ENCODE assay signal across 8 cellular contexts in the genomic region with DNA sequence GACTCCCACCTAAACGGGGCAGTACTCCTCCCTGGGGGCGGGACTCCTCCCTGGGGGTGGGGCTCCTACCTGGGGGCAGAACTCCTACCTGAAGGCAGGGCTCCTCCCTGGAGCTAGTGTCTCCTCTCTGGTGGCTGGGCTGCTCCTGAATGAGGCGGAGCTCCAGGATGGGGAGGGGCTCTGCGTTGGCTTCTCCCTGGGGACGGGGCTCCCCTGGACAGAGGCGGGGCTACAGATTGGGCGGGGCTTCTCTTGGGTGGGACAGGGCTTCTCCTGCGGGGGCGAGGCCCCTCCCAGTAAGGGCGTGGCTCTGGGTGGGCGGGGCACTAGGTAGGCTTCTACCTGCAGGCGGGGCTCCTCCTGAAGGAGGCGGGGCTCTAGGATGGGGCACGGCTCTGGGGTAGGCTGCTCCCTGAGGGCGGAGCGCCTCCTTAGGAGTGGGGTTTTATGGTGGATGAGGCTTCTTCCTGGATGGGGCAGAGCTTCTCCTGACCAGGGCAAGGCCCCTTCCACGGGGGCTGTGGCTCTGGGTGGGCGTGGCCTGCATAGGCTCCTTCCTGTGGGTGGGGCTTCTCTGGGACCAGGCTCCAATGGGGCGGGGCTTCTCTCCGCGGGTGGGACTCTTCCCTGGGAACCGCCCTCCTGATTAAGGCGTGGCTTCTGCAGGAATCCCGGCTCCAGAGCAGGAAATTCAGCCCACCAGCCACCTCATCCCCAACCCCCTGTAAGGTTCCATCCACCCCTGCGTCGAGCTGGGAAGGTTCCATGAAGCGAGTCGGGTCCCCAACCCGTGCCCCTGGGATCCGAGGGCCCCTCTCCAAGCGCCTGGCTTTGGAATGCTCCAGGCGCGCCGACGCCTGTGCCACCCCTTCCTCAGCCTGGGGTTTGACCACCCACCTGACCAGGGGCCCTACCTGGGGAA. TPM values are rescaled to one million over a fixed set of nuclear protein-coding genes. Genes with fewer than 3 reads are reported as not detected.
DNase-seq lines count a peak whose midpoint lies in the region; ATAC-seq and TF ChIP-seq lines count a peak whose summit lies in the region.

No MANE protein-coding gene starts in this region.

- no peak for TF ChIP-seq CTCF in OCI-LY7 (conservative IDR thresholded peaks at IDR 0.05; ENCODE audit: low read length)

- no peaks in the 10 kb centered on the region for H3K9me2 ChIP-seq in OCI-LY7 (ENCODE audit: insufficient read depth, low read length)

- H4K20me1 ChIP-seq in OCI-LY7 (ENCODE audit: insufficient read depth, low read length) = no peaks in the 10 kb centered on the region

- peak overlapping the region; percentile 36 for H3K4me3 ChIP-seq in OCI-LY7 (ENCODE audit: low read depth, low read length, poor library complexity, severe bottlenecking)
- peak overlapping the region; percentile 34; the same call in 1 of the 2 replicates for H3K4me3 ChIP-seq in iPS DF 6.9 (ENCODE audit: low read length)

- peaks cover 3% of the 10 kb centered on the region; the same call in 1 of the 2 replicates for H3K27me3 ChIP-seq in iPS DF 6.9 (ENCODE audit: control insufficient read depth, insufficient read depth, low read length)

- no peaks in the 10 kb centered on the region for H3K79me2 ChIP-seq in OCI-LY7 (ENCODE audit: insufficient read depth, low read depth, low read length)

- POLR2A ChIA-PET in OCI-LY7 (lab: Charles Lee) = no interaction called here

- H3K27ac ChIP-seq in OCI-LY7 (ENCODE audit: low read depth, low read length, poor library complexity, severe bottlenecking) (no peak overlapping the region), iPS DF 6.9 (ENCODE audit: low read length) (no peak overlapping the region)

- CTCF ChIA-PET in OCI-LY7 (lab: Charles Lee; ENCODE audit: unreplicated experiment) = no interaction called here

- H2AFZ ChIP-seq in OCI-LY7 (ENCODE audit: low read length) = 0 out of 2 replicates have a peak overlapping the region, but pooled peaks have one; percentile 58

- H3K4me1 ChIP-seq in OCI-LY7 (ENCODE audit: insufficient read depth, low read length, poor library complexity, severe bottlenecking) (peaks cover 5% of the 10 kb centered on the region), iPS DF 6.9 (ENCODE audit: control insufficient read depth, insufficient read depth, low read length) (no peaks in the 10 kb centered on the region)

- no peaks in the 10 kb centered on the region for H3K36me3 ChIP-seq in OCI-LY7 (ENCODE audit: insufficient read depth, low read length)
- H3K36me3 ChIP-seq in iPS DF 6.9 (ENCODE audit: control insufficient read depth, insufficient read depth, low read length) = no peaks in the 10 kb centered on the region

- WGBS in iPS DF 6.9 (ENCODE audit: insufficient coverage, insufficient read length) = no CpG with 5 or more reads among the region's 35 CpGs

- H3K9me3 ChIP-seq in OCI-LY7 (ENCODE audit: low read length) (no peaks in the 10 kb centered on the region), iPS DF 6.9 (ENCODE audit: control insufficient read depth, insufficient read depth, low read length) (no peaks in the 10 kb centered on the region)

- H3K4me2 ChIP-seq in OCI-LY7 (ENCODE audit: low read length) = peak overlapping the region; percentile 34; the same call in 1 of the 2 replicates

- no TSS peak for BruUV-seq in OCI-LY7 (replicated peaks; lab: Mats Ljungman, UMichigan)

- peak; percentile 49 for DNase-seq in OCI-LY7 (ENCODE audit: low spot score)
- DNase-seq in activated effector memory CD4-positive, alpha-beta T cell treated with Interleukin-2 at 50 U/mL for 16 hours = peak; percentile 55
- no peak for DNase-seq in iPS DF 6.9 (ENCODE audit: low read depth, low spot score)
- DNase-seq in stimulated activated CD4-positive, alpha-beta T cell treated with anti-CD3 and anti-CD28 coated beads, Interleukin-12 subunit alpha, Interleukin-12 subunit beta, amount 100 ng/mL, for 48 hours (ENCODE audit: low read depth in 2 of 3, low spot score in 1 of 3) = peak; percentile 58 to 86 (median 76)
- no peak for DNase-seq in SK-N-DZ (ENCODE audit: low spot score)
- no peak for DNase-seq in D341Med (ENCODE audit: low spot score)

- ATAC-seq in GM21381 (IDR thresholded peaks at IDR 0.05; ENCODE audit: unreplicated experiment) (peak; percentile 45), GM18867 (IDR thresholded peaks at IDR 0.05; ENCODE audit: unreplicated experiment) (no peak)

- intact Hi-C loops in OCI-LY7 (cut with micrococcal nuclease; ENCODE audit: unreplicated experiment) = no loop called here

RNA-seq across cellular contexts. Expression of gene ARF1, which starts 22.7 kb away (rescaled TPM):
- total RNA-seq in OCI-LY7 (2014; rRNA removed; shearing (Covaris generic)) = 125 and 163 TPM in 2 replicates
- total RNA-seq in OCI-LY7 (2022) = 311 and 322 TPM in 2 replicates
- polyA plus RNA-seq in SK-N-DZ (2014; cell fraction: cytosol; rRNA removed) = 153 and 169 TPM in 2 replicates
- 86.2 and 120 TPM in 2 replicates for polyA plus RNA-seq in SK-N-DZ (2014; cell fraction: nucleus; rRNA removed)

RNA-seq across cellular contexts. Expression of gene C1orf35, which starts 43.3 kb away (rescaled TPM):
- total RNA-seq in OCI-LY7 (2014; rRNA removed; shearing (Covaris generic)) = 33.3 and 33.4 TPM in 2 replicates
- 30.7 and 32.2 TPM in 2 replicates for total RNA-seq in OCI-LY7 (2022)
- 20.2 and 20.7 TPM in 2 replicates for polyA plus RNA-seq in SK-N-DZ (2014; cell fraction: cytosol; rRNA removed)
- 76.0 and 86.4 TPM in 2 replicates for polyA plus RNA-seq in SK-N-DZ (2014; cell fraction: nucleus; rRNA removed)

RNA-seq across cellular contexts. Expression of gene MRPL55, which starts 49.3 kb away (rescaled TPM):
- total RNA-seq in OCI-LY7 (2014; rRNA removed; shearing (Covaris generic)) = 92.8 and 99.5 TPM in 2 replicates
- total RNA-seq in OCI-LY7 (2022) = 46.3 and 50.0 TPM in 2 replicates
- 93.2 and 126 TPM in 2 replicates for polyA plus RNA-seq in SK-N-DZ (2014; cell fraction: cytosol; rRNA removed)
- polyA plus RNA-seq in SK-N-DZ (2014; cell fraction: nucleus; rRNA removed) = 96.9 and 161 TPM in 2 replicates

RNA-seq across cellular contexts. Expression of gene WNT3A, which starts 53.0 kb away (rescaled TPM):
- total RNA-seq in OCI-LY7 (2014; rRNA removed; shearing (Covaris generic)) = not detected in 2 replicates
- total RNA-seq in OCI-LY7 (2022) = not detected in 2 replicates
- not detected in 2 replicates for polyA plus RNA-seq in SK-N-DZ (2014; cell fraction: cytosol; rRNA removed)
- polyA plus RNA-seq in SK-N-DZ (2014; cell fraction: nucleus; rRNA removed) = not detected in 2 replicates

Comparison
In these comparisons a context has a peak if more than half of its experiments do, and no peak if none do; other contexts are left out.
1. DNase-seq: peak in OCI-LY7 (single experiment), activated effector memory CD4-positive, alpha-beta T cell treated with Interleukin-2 at 50 U/mL for 16 hours (single experiment) and stimulated activated CD4-positive, alpha-beta T cell treated with anti-CD3 and anti-CD28 coated beads, Interleukin-12 subunit alpha, Interleukin-12 subunit beta, amount 100 ng/mL, for 48 hours (3 of 3); none in iPS DF 6.9 (single experiment), SK-N-DZ (single experiment) and D341Med (single experiment).